Comparison of ENCODE assay signal across 35 cellular contexts in the genomic region with DNA sequence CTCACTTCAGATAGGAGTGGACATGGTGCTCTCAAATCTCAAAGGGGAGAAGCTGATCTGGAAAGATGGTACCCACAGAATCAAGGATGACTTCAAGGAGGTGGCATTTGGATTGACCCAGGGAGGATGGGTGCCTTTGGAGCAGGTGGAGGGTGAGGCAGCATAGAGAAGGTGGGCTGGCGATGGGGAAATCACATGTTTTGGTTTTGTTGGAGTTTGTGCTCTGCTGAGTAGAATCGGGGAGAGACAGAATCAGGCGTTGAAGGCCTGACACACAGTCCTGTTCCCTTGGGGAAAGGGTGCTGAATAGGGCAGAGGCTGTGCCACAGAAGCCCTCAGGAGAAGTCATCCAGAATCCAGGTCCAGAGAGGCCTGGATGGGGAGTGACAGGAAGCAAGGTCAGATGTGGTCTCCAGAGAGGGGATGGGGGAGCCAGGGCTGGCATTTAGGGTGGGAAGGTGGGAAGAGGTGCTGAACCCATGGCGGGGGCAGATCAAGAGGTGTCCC.
"Had no signal": no experiment of that assay in that cellular context is flagged by ENCODE, and none has a peak within 500 bp of the region (broad histone marks: within the 10 kb centered on the region; RNA-seq: fewer than 3 reads in every experiment).

No MANE protein-coding gene starts in this region.

- H3K4me1 Mint-ChIP-seq: activated B cell treated with CpG ODN at 0.5 μM for 24 hours; activated CD4-positive, alpha-beta memory T cell treated with anti-CD3 and anti-CD28 coated beads, Interleukin-2, amount 10 ng/mL, durations not matched to agents 7 days and 5 days; activated CD8-positive, alpha-beta memory T cell treated with anti-CD3 and anti-CD28 coated beads, Interleukin-2, amount 10 ng/mL, durations not matched to agents 7 days and 5 days; activated naive CD4-positive, alpha-beta T cell treated with anti-CD3 and anti-CD28 coated beads, Interleukin-2, amount 50 U/mL, for 24 hours; activated naive CD8-positive, alpha-beta T cell treated with anti-CD3 and anti-CD28 coated beads, Interleukin-2, amount 10 ng/mL, durations not matched to agents 7 days and 5 days had no signal

- H3K4me3 ChIP-seq: ascending aorta, PC-9 had no signal

- H3K27ac ChIP-seq: ascending aorta, KMS-11, PC-9, RWPE1, VCaP had no signal

- H3K36me3 ChIP-seq: ascending aorta had no signal

- H3K27ac Mint-ChIP-seq: activated B cell treated with CpG ODN at 0.5 μM for 24 hours; activated CD4-positive, alpha-beta memory T cell treated with anti-CD3 and anti-CD28 coated beads, Interleukin-2, amount 10 ng/mL, durations not matched to agents 7 days and 5 days; activated CD8-positive, alpha-beta memory T cell treated with anti-CD3 and anti-CD28 coated beads, Interleukin-2, amount 10 ng/mL, durations not matched to agents 7 days and 5 days; activated naive CD4-positive, alpha-beta T cell treated with anti-CD3 and anti-CD28 coated beads, Interleukin-2, amount 50 U/mL, for 24 hours; activated naive CD8-positive, alpha-beta T cell treated with anti-CD3 and anti-CD28 coated beads, Interleukin-2, amount 10 ng/mL, durations not matched to agents 7 days and 5 days had no signal

- H3K4me1 ChIP-seq: ascending aorta had no signal

- ATAC-seq: activated CD8-positive, alpha-beta memory T cell treated with anti-CD3 and anti-CD28 coated beads, Interleukin-2, amount 10 ng/mL, durations not matched to agents 7 days and 5 days; Right ventricle myocardium inferior; SK-N-SH treated with all-trans-retinoic acid at 6 μM for 48 hours had no signal

- H3K4me3 Mint-ChIP-seq: activated B cell treated with CpG ODN at 0.5 μM for 24 hours; activated CD4-positive, alpha-beta memory T cell treated with anti-CD3 and anti-CD28 coated beads, Interleukin-2, amount 10 ng/mL, durations not matched to agents 7 days and 5 days; activated CD8-positive, alpha-beta memory T cell treated with anti-CD3 and anti-CD28 coated beads, Interleukin-2, amount 10 ng/mL, durations not matched to agents 7 days and 5 days; activated naive CD4-positive, alpha-beta T cell treated with anti-CD3 and anti-CD28 coated beads, Interleukin-2, amount 50 U/mL, for 24 hours; activated naive CD8-positive, alpha-beta T cell treated with anti-CD3 and anti-CD28 coated beads, Interleukin-2, amount 10 ng/mL, durations not matched to agents 7 days and 5 days had no signal

- H3K27me3 Mint-ChIP-seq: activated B cell treated with CpG ODN at 0.5 μM for 24 hours; activated CD4-positive, alpha-beta memory T cell treated with anti-CD3 and anti-CD28 coated beads, Interleukin-2, amount 10 ng/mL, durations not matched to agents 7 days and 5 days; activated CD8-positive, alpha-beta memory T cell treated with anti-CD3 and anti-CD28 coated beads, Interleukin-2, amount 10 ng/mL, durations not matched to agents 7 days and 5 days; activated naive CD4-positive, alpha-beta T cell treated with anti-CD3 and anti-CD28 coated beads, Interleukin-2, amount 50 U/mL, for 24 hours; activated naive CD8-positive, alpha-beta T cell treated with anti-CD3 and anti-CD28 coated beads, Interleukin-2, amount 10 ng/mL, durations not matched to agents 7 days and 5 days had no signal

- H3K9me3 Mint-ChIP-seq: activated B cell treated with CpG ODN at 0.5 μM for 24 hours; activated CD4-positive, alpha-beta memory T cell treated with anti-CD3 and anti-CD28 coated beads, Interleukin-2, amount 10 ng/mL, durations not matched to agents 7 days and 5 days; activated naive CD4-positive, alpha-beta T cell treated with anti-CD3 and anti-CD28 coated beads, Interleukin-2, amount 50 U/mL, for 24 hours; activated naive CD8-positive, alpha-beta T cell treated with anti-CD3 and anti-CD28 coated beads, Interleukin-2, amount 10 ng/mL, durations not matched to agents 7 days and 5 days had no signal

- DNase-seq: activated B cell treated with CpG ODN at 0.5 μM for 24 hours; activated CD4-positive, alpha-beta memory T cell treated with anti-CD3 and anti-CD28 coated beads, Interleukin-2, amount 10 ng/mL, durations not matched to agents 7 days and 5 days; activated CD4-positive, alpha-beta T cell treated with anti-CD3 and anti-CD28 coated beads for 4 hours; activated CD4-positive, alpha-beta T cell treated with anti-CD3 and anti-CD28 coated beads, Interleukin-2, amount 50 U/mL, for 1 hour; activated CD4-positive, CD25-positive, alpha-beta regulatory T cell treated with anti-CD3 and anti-CD28 coated beads, Interleukin-2, amount 50 U/mL, for 72 hours; activated CD8-positive, alpha-beta memory T cell treated with anti-CD3 and anti-CD28 coated beads for 24 hours; activated CD8-positive, alpha-beta memory T cell treated with anti-CD3 and anti-CD28 coated beads, Interleukin-2, amount 10 ng/mL, durations not matched to agents 7 days and 5 days; activated CD8-positive, alpha-beta memory T cell treated with anti-CD3 and anti-CD28 coated beads, Interleukin-2, amount 50 U/mL, for 48 hours; activated gamma-delta T cell; activated naive CD4-positive, alpha-beta T cell treated with Interleukin-2 at 50 U/mL for 16 hours; activated naive CD8-positive, alpha-beta T cell treated with anti-CD3 and anti-CD28 coated beads, Interleukin-2, amount 10 ng/mL, durations not matched to agents 7 days and 5 days; activated T-cell treated with anti-CD3 and anti-CD28 coated beads, Interleukin-2, amount 50 U/mL, for 48 hours; amygdala; MM.1S; MV-4-11; NCI-H1092; NCI-H1436 treated with DMSO at 0.1 percent for 48 hours; NCI-H1694 treated with DMSO at 0.1 percent for 48 hours; NCI-H2029; NCI-H345; NCI-H524 treated with DMSO at 0.1 percent for 48 hours; NCI-H748 treated with DMSO at 0.1 percent for 48 hours; PC-9; SIG-M5; SW 1271; T-helper 1 cell; T-helper 2 cell; T-helper 9 cell had no signal

- H3K27me3 ChIP-seq: ascending aorta had no signal

- H3K9me3 ChIP-seq: ascending aorta had no signal

- H3K36me3 Mint-ChIP-seq: activated CD8-positive, alpha-beta memory T cell treated with anti-CD3 and anti-CD28 coated beads, Interleukin-2, amount 10 ng/mL, durations not matched to agents 7 days and 5 days; activated naive CD4-positive, alpha-beta T cell treated with anti-CD3 and anti-CD28 coated beads, Interleukin-2, amount 50 U/mL, for 24 hours; activated naive CD8-positive, alpha-beta T cell treated with anti-CD3 and anti-CD28 coated beads, Interleukin-2, amount 10 ng/mL, durations not matched to agents 7 days and 5 days had no signal
